Comparison of ENCODE assay signal across 10 cellular contexts in the genomic region with DNA sequence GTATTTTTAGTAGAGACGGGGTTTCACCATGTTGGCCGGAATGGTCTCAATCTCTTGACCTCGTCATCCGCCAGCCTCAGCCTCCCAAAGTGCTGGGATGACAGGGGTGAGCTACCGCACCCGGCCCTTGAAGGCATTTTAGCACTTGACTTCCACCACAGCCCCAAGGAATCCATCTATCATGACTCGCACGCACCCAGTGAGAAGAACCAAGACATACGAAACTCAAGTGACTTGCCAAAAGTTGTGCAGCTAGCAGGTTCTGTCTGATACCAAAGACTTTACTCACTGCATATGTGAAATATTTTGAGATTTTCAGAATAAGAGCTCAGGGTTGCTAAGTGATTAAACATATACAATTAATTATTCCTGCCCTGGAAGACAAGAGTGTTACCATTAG. TPM values are rescaled to one million over a fixed set of nuclear protein-coding genes. Genes with fewer than 3 reads are reported as not detected.
DNase-seq lines count a peak whose midpoint lies in the region; ATAC-seq, FAIRE-seq and TF ChIP-seq lines count a peak whose summit lies in the region.
"Had no signal": no experiment of that assay in that cellular context is flagged by ENCODE, and none has a peak within 500 bp of the region (broad histone marks: within the 10 kb centered on the region; RNA-seq: fewer than 3 reads in every experiment).

No MANE protein-coding gene starts in this region.

- no peak overlapping the region for H3K4me3 ChIP-seq in CD4-positive, CD25-positive, alpha-beta regulatory T cell (ENCODE audit: low read depth, low read length)
- H3K4me3 ChIP-seq in bronchial epithelial cell (ENCODE audit: low read depth, low read length): no peak overlapping the region
- no peak overlapping the region for H3K4me3 ChIP-seq in GM23338

- no peaks in the 10 kb centered on the region for H3K79me2 ChIP-seq in GM23338 (replicated peaks; ENCODE audit: insufficient read depth)

- no peak for FAIRE-seq in bronchial epithelial cell (lab: Jason Lieb, UNC)

- peaks cover 0 to 2% (median 0%) of the 10 kb centered on the region in 7 donors for H3K9me3 Mint-ChIP-seq in CD4-positive, CD25-positive, alpha-beta regulatory T cell
- no peaks in the 10 kb centered on the region for H3K9me3 Mint-ChIP-seq in IgD-negative memory B cell
- H3K9me3 Mint-ChIP-seq in natural killer cell treated with Interleukin-12 subunit alpha and Interleukin-12 subunit beta and Interleukin-15 and Interleukin-18, amount 100 ng/mL, for 72 hours: peaks cover 6% of the 10 kb centered on the region
- H3K9me3 Mint-ChIP-seq in GM23338: 0 out of 3 replicates have a peak, but pooled peaks cover 3% of the 10 kb centered on the region

- H3K27me3 Mint-ChIP-seq in CD4-positive, CD25-positive, alpha-beta regulatory T cell: no peaks in the 10 kb centered on the region
- peaks cover 3% of the 10 kb centered on the region for H3K27me3 Mint-ChIP-seq in IgD-negative memory B cell
- H3K27me3 Mint-ChIP-seq in natural killer cell treated with Interleukin-12 subunit alpha and Interleukin-12 subunit beta and Interleukin-15 and Interleukin-18, amount 100 ng/mL, for 72 hours: no peaks in the 10 kb centered on the region
- peaks cover 3% of the 10 kb centered on the region for H3K27me3 Mint-ChIP-seq in GM23338 (ENCODE audit: insufficient read depth, low read depth, poor library complexity)

- H3K4me2 ChIP-seq in GM23338: no peak overlapping the region

- H3K4me3 Mint-ChIP-seq in CD4-positive, CD25-positive, alpha-beta regulatory T cell: peak overlapping the region; percentile 6 to 80 (median 28)
- H3K4me3 Mint-ChIP-seq in IgD-negative memory B cell (peak overlapping the region in 2 of 4 donors; percentile 14 to 28), GM23338 (no peak overlapping the region)
- H3K4me3 Mint-ChIP-seq in natural killer cell treated with Interleukin-12 subunit alpha and Interleukin-12 subunit beta and Interleukin-15 and Interleukin-18, amount 100 ng/mL, for 72 hours: peak overlapping the region; percentile 94
- H3K4me3 Mint-ChIP-seq: neural crest cell had no signal

- H4K20me1 ChIP-seq in GM23338 (replicated peaks; ENCODE audit: insufficient read depth): no peaks in the 10 kb centered on the region

- peak overlapping the region; percentile 7 to 96 (median 89) for H3K27ac Mint-ChIP-seq in CD4-positive, CD25-positive, alpha-beta regulatory T cell
- peak overlapping the region; percentile 93 to 99 (median 94) for H3K27ac Mint-ChIP-seq in IgD-negative memory B cell
- peak overlapping the region; percentile 99 for H3K27ac Mint-ChIP-seq in natural killer cell treated with Interleukin-12 subunit alpha and Interleukin-12 subunit beta and Interleukin-15 and Interleukin-18, amount 100 ng/mL, for 72 hours
- no peak overlapping the region for H3K27ac Mint-ChIP-seq in GM23338

- H2AFZ ChIP-seq in GM23338: no peak overlapping the region

- peaks cover 29% of the 10 kb centered on the region for H3K36me3 Mint-ChIP-seq in CD4-positive, CD25-positive, alpha-beta regulatory T cell
- H3K36me3 Mint-ChIP-seq in IgD-negative memory B cell (no peaks in the 10 kb centered on the region), GM23338 (ENCODE audit: low read depth) (no peaks in the 10 kb centered on the region)
- peaks cover 8% of the 10 kb centered on the region for H3K36me3 Mint-ChIP-seq in natural killer cell treated with Interleukin-12 subunit alpha and Interleukin-12 subunit beta and Interleukin-15 and Interleukin-18, amount 100 ng/mL, for 72 hours

- peaks cover 13% of the 10 kb centered on the region; the same call in 1 of the 2 replicates for H3K9me2 ChIP-seq in GM23338 (ENCODE audit: insufficient read depth)

- no peaks in the 10 kb centered on the region for H3K27me3 ChIP-seq in CD4-positive, CD25-positive, alpha-beta regulatory T cell (ENCODE audit: control insufficient read depth, insufficient read depth, low read length)
- H3K27me3 ChIP-seq in bronchial epithelial cell (ENCODE audit: control insufficient read depth, insufficient read depth, low read length): no peaks in the 10 kb centered on the region
- H3K27me3 ChIP-seq in GM23338 (ENCODE audit: insufficient read depth): no peaks in the 10 kb centered on the region

- H3K4me1 ChIP-seq in CD4-positive, CD25-positive, alpha-beta regulatory T cell (ENCODE audit: control insufficient read depth, insufficient read depth, low read length, poor library complexity, severe bottlenecking): peaks cover 81% of the 10 kb centered on the region
- H3K4me1 ChIP-seq in GM23338 (ENCODE audit: insufficient read depth): peaks cover 50% of the 10 kb centered on the region

- TF ChIP-seq CTCF in bronchial epithelial cell (IDR thresholded peaks at IDR 0.05; ENCODE audit: insufficient read depth, low read length, severe bottlenecking) (no peak), GM23338 (conservative IDR thresholded peaks at IDR 0.05; ENCODE audit: low read depth in 2 of 2) (no peak)

- H3K36me3 ChIP-seq in CD4-positive, CD25-positive, alpha-beta regulatory T cell (ENCODE audit: control insufficient read depth, insufficient read depth, low read length): peaks cover 8% of the 10 kb centered on the region
- H3K36me3 ChIP-seq in bronchial epithelial cell (ENCODE audit: control insufficient read depth, insufficient read depth, low read length) (no peaks in the 10 kb centered on the region), GM23338 (ENCODE audit: insufficient read depth) (no peaks in the 10 kb centered on the region; the same call in 1 of the 2 replicates)

- H3K9me3 ChIP-seq in CD4-positive, CD25-positive, alpha-beta regulatory T cell (ENCODE audit: control insufficient read depth in 2 of 2, low read length in 2 of 2): no peaks in the 10 kb centered on the region

- H3F3A ChIP-seq in GM23338 (replicated peaks; ENCODE audit: low read depth): 0 out of 2 replicates have a peak, but pooled peaks cover 3% of the 10 kb centered on the region

- peaks cover 70 to 98% (median 88%) of the 10 kb centered on the region in 4 donors for H3K4me1 Mint-ChIP-seq in CD4-positive, CD25-positive, alpha-beta regulatory T cell
- H3K4me1 Mint-ChIP-seq in IgD-negative memory B cell: peaks cover 74 to 92% (median 84%) of the 10 kb centered on the region in 3 donors
- H3K4me1 Mint-ChIP-seq in natural killer cell treated with Interleukin-12 subunit alpha and Interleukin-12 subunit beta and Interleukin-15 and Interleukin-18, amount 100 ng/mL, for 72 hours (ENCODE audit: low read depth in 2 of 2): peaks cover 79 to 92% of the 10 kb centered on the region in 2 donors
- H3K4me1 Mint-ChIP-seq in GM23338: peaks cover 50% of the 10 kb centered on the region

- ATAC-seq in CD4-positive, CD25-positive, alpha-beta regulatory T cell (ENCODE audit: low read depth in 2 of 2): no peak
- ATAC-seq in natural killer cell treated with Interleukin-12 subunit alpha and Interleukin-12 subunit beta and Interleukin-15 and Interleukin-18, amount 100 ng/mL, for 72 hours: no peak
- no peak for ATAC-seq in GM23338

- DNase-seq in CD4-positive, CD25-positive, alpha-beta regulatory T cell: no peak
- peak; percentile 70 for DNase-seq in bronchial epithelial cell (ENCODE audit: low read depth)
- no peak for DNase-seq in natural killer cell treated with Interleukin-12 subunit alpha and Interleukin-12 subunit beta and Interleukin-15 and Interleukin-18, amount 100 ng/mL, for 72 hours (ENCODE audit: low spot score)
- DNase-seq in GM23338 (ENCODE audit: low spot score): no peak
- DNase-seq in germinal center (ENCODE audit: low spot score): no peak
- no peak for DNase-seq in stimulated activated CD4-positive, alpha-beta T cell treated with anti-CD3 and anti-CD28 coated beads, Interleukin-4, amount 100 ng/mL, for 24 hours
- no peak for DNase-seq in stimulated activated CD4-positive, alpha-beta T cell treated with anti-CD3 and anti-CD28 coated beads, Interleukin-12 subunit alpha, Interleukin-12 subunit beta, amount 100 ng/mL, for 4 hours
- DNase-seq: NCI-H1436 had no signal

- H3K27ac ChIP-seq in CD4-positive, CD25-positive, alpha-beta regulatory T cell (ENCODE audit: insufficient read depth, low read length, poor library complexity, severe bottlenecking): peak overlapping the region; percentile 81
- no peak overlapping the region for H3K27ac ChIP-seq in GM23338 (ENCODE audit: low read depth)

TF ChIP-seq in GM23338, 12 proteins besides CTCF, POLR2A, EP300 and RAD21 (continues in another document):
- no peak for TF ChIP-seq ZNF114 (CRISPR knock-in tag; IDR thresholded peaks at IDR 0.05)
- TF ChIP-seq JUNB (IDR thresholded peaks at IDR 0.05; ENCODE audit: unreplicated experiment): no peak
- no peak for TF ChIP-seq CREB1 (CRISPR knock-in tag; IDR thresholded peaks at IDR 0.05; ENCODE audit: low read depth)
- no peak for TF ChIP-seq STAT1 (IDR thresholded peaks at IDR 0.05; ENCODE audit: unreplicated experiment)
- TF ChIP-seq, protein P1, sequence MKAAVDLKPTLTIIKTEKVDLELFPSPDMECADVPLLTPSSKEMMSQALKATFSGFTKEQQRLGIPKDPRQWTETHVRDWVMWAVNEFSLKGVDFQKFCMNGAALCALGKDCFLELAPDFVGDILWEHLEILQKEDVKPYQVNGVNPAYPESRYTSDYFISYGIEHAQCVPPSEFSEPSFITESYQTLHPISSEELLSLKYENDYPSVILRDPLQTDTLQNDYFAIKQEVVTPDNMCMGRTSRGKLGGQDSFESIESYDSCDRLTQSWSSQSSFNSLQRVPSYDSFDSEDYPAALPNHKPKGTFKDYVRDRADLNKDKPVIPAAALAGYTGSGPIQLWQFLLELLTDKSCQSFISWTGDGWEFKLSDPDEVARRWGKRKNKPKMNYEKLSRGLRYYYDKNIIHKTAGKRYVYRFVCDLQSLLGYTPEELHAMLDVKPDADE (IDR thresholded peaks at IDR 0.05): no peak
- TF ChIP-seq EZH2 (IDR thresholded peaks at IDR 0.05; ENCODE audit: low read depth, unreplicated experiment): no peak
- TF ChIP-seq NANOG (IDR thresholded peaks at IDR 0.05; ENCODE audit: borderline replicate concordance): no peak
- TF ChIP-seq EZH2phosphoT487 (IDR thresholded peaks at IDR 0.05; ENCODE audit: unreplicated experiment): no peak

RNA-seq across cellular contexts. Expression of a gene that starts 21.0 kb away (rescaled TPM):
- 119 TPM for total RNA-seq in CD4-positive, CD25-positive, alpha-beta regulatory T cell
- polyA plus RNA-seq in CD4-positive, CD25-positive, alpha-beta regulatory T cell: 10 to 100 TPM; 58.0 to 72.6 (median 65.5) TPM
- polyA plus RNA-seq in IgD-negative memory B cell: 113 TPM
- 2.7 and 3.9 TPM in 2 replicates for total RNA-seq in bronchial epithelial cell
- total RNA-seq in natural killer cell treated with Interleukin-12 subunit alpha and Interleukin-12 subunit beta and Interleukin-15 and Interleukin-18, amount 100 ng/mL, for 72 hours: 10 to 100 TPM; 63.3 to 74.0 TPM
- 0.12 and 0.21 TPM in 2 replicates for total RNA-seq in GM23338 (2014; rRNA removed; shearing (Covaris generic))
- 0.16 and 0.31 TPM in 2 replicates for polyA plus RNA-seq in GM23338 (2016; fragmentation: Nextera tagmentation; extraction: Ambion mirVana)

Comparison
In these comparisons a context has a peak if more than half of its experiments do, and no peak if none do; other contexts are left out.
1. RNA of a gene that starts 21.0 kb away (total RNA-seq): 119 TPM in CD4-positive, CD25-positive, alpha-beta regulatory T cell (single experiment) and 63.3 to 74.0 TPM in natural killer cell treated with Interleukin-12 subunit alpha and Interleukin-12 subunit beta and Interleukin-15 and Interleukin-18, amount 100 ng/mL, for 72 hours; 2.7 to 3.9 TPM in bronchial epithelial cell and 0.12 to 0.21 TPM in GM23338; every median in the first group is over 10 times any median in the second.